ENCODE assay signal across 13 cellular contexts in genomic region chr11:27882066-27882697, GRCh38.
A peak's percentile ranks its signal among the peaks of the same experiment; 100 is the strongest.
DNase-seq lines count a peak whose midpoint lies in the region; ATAC-seq and TF ChIP-seq lines count a peak whose summit lies in the region.
"Had no signal": no experiment of that assay in that cellular context is flagged by ENCODE, and none has a peak within 500 bp of the region (broad histone marks: within the 10 kb centered on the region; RNA-seq: fewer than 3 reads in every experiment).

No MANE protein-coding gene starts in this region.

- peak; percentile 35 for DNase-seq in fibroblast of the aortic adventitia (ENCODE audit: low read depth)
- no peak for DNase-seq in NCI-H510A treated with DMSO at 0.1 percent for 48 hours (lab: John Stamatoyannopoulos, UW)
- no peak for DNase-seq in G401 (ENCODE audit: low spot score)
- no peak for DNase-seq in NCI-H2029 treated with DMSO at 0.1 percent for 48 hours (lab: John Stamatoyannopoulos, UW)
- DNase-seq: activated T-cell treated with anti-CD3 and anti-CD28 coated beads, Interleukin-2, amount 50 U/mL, for 72 hours; DMS 273 treated with DMSO at 0.1 percent for 48 hours; naive thymus-derived CD8-positive, alpha-beta T cell; NCI-H1092 treated with DMSO at 0.1 percent for 48 hours had no signal

- TF ChIP-seq CTCF in fibroblast of the aortic adventitia (IDR thresholded peaks at IDR 0.05; ENCODE audit: insufficient read depth, low read length) = no peak

- in situ Hi-C loops in G401 (cut with HindIII; ENCODE audit: low sequenced_read_pairs) = no loop called here

- ATAC-seq in GM18511 (IDR thresholded peaks at IDR 0.05; ENCODE audit: unreplicated experiment) (peak; percentile 76), GM21825 (IDR thresholded peaks at IDR 0.05; ENCODE audit: unreplicated experiment) (peak; percentile 59), HG03460 (IDR thresholded peaks at IDR 0.05; ENCODE audit: unreplicated experiment) (peak; percentile 61), HG03457 (IDR thresholded peaks at IDR 0.05; ENCODE audit: unreplicated experiment) (no peak)
- ATAC-seq: activated T-cell treated with anti-CD3 and anti-CD28 coated beads, Interleukin-2, amount 50 U/mL, for 72 hours; naive thymus-derived CD8-positive, alpha-beta T cell had no signal

- no peak overlapping the region for H3K4me3 ChIP-seq in fibroblast of the aortic adventitia (ENCODE audit: low read depth, low read length)
- H3K4me3 ChIP-seq: cardiac muscle cell had no signal
